Comparison of ENCODE assay signal across 8 cellular contexts in the genomic region with DNA sequence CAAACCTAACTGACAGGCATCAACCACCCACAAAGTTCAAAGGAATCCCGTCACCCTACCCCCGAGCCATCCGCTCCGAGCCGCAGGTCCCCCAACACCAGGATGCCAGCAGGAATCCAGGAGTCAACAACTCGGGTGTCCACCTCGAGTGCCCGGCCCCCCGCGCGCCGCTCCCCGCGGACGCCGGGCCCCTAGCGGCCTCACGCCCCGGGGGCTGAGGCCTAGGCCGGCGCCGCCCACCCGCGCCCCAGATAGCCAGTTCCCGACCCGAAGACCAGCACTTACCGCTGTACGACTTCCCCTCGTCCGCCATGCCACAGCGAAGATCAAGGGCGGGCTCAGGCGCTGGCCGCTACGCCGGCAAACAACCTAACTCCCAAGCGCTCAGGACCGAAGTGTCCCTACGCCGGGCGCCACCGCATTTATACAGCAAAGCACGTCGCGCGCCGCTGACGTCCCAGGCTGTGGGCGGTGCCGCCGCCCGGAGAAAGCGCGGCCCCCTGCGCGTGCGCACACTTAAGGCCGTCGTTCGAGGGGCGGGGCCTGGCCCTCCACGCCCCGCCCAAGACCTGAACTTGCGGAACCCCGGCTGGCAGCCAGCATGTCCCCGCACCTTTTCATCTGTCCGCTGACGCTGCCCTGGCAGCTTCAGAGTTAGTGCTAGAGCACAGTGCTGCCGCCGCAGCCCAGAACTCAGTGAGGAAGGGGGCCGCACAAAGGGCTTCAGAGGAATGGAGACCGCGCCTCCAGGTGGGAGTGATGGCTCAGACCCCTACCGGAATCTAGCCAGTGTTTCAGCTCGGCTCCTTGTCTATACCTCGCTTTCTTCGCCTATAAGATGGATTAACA. TPM values are rescaled to one million over a fixed set of nuclear protein-coding genes. Genes with fewer than 3 reads are reported as not detected.
DNase-seq lines count a peak whose midpoint lies in the region; ATAC-seq, FAIRE-seq and TF ChIP-seq lines count a peak whose summit lies in the region.

Gene NXF1 (minus strand): TSS at position 397 of the 849 bp plus-strand sequence. CDS start 84 bp downstream, at position 313.

- peaks cover 35% of the 10 kb centered on the region for H3K4me1 Mint-ChIP-seq in CD14-positive monocyte
- H3K4me1 Mint-ChIP-seq in activated CD4-positive, alpha-beta T cell treated with anti-CD3 and anti-CD28 coated beads, Interleukin-2, amount 10 ng/mL, durations not matched to agents 7 days and 5 days, result peaks cover 26% of the 10 kb centered on the region

- in situ Hi-C loops in HepG2 (cut with HindIII; ENCODE audit: extremely low pct_ligation_motif_present, low pct_unique_long_range_greater_than_20kb), result no loop called here

- POLR2A ChIA-PET in activated CD4-positive, alpha-beta T cell treated with anti-CD3 and anti-CD28 coated beads, Interleukin-2, amount 10 ng/mL, durations not matched to agents 7 days and 5 days (lab: Charles Lee), result interaction anchor here (0.5 to 1.4 kb wide), 3 partner anchors 36 to 70 kb away, joined by 3 to 7 read pairs (median 6); partner anchors contain the start of gene ZBTB3
- POLR2A ChIA-PET in HepG2 (lab: Yijun Ruan, JAX), result interaction anchor here (0.7 to 5.7 kb wide), 22 partner anchors 8 to 99 kb away, joined by 3 to 53 read pairs (median 6); partner anchors contain the start of genes POLR2G, SLC3A2, STX5 and TAF6L

- peak; percentile 100 for TF ChIP-seq POLR2A in HepG2 (IDR thresholded peaks at IDR 0.05; ENCODE audit: insufficient read depth in 1 of 2, low read depth in 2 of 2, low read length in 2 of 2)

- H3K4me1 ChIP-seq in HepG2 (ENCODE audit: insufficient read depth, low read length), result peaks cover 23% of the 10 kb centered on the region

- peak within 1 kb of the TSS; percentile 84 for H3K9ac ChIP-seq in HepG2 (ENCODE audit: insufficient read depth, low read depth, low read length)

- H3K27me3 Mint-ChIP-seq in CD14-positive monocyte (ENCODE audit: low read depth in 3 of 3), result peaks cover 0 to 3% (median 2%) of the 10 kb centered on the region in 3 donors
- H3K27me3 Mint-ChIP-seq in activated CD4-positive, alpha-beta T cell treated with anti-CD3 and anti-CD28 coated beads, Interleukin-2, amount 10 ng/mL, durations not matched to agents 7 days and 5 days, result no peaks in the 10 kb centered on the region

- H3K27ac Mint-ChIP-seq in CD14-positive monocyte, result peak within 1 kb of the TSS; percentile 95 to 99 (median 98)
- H3K27ac Mint-ChIP-seq in activated CD4-positive, alpha-beta T cell treated with anti-CD3 and anti-CD28 coated beads, Interleukin-2, amount 10 ng/mL, durations not matched to agents 7 days and 5 days, result peak within 1 kb of the TSS; percentile 95

- ATAC-seq in GM19351 (IDR thresholded peaks at IDR 0.05; ENCODE audit: unreplicated experiment) (peak; percentile 81), HG03520 (IDR thresholded peaks at IDR 0.05; ENCODE audit: unreplicated experiment) (peak; percentile 71), HepG2 (peak; percentile 85)

- H3K27me3 ChIP-seq in HepG2 (ENCODE audit: control insufficient read depth in 1 of 2, insufficient read depth in 2 of 2, low read length in 2 of 2), result no peaks in the 10 kb centered on the region; a peak in 1 of 5 replicates

- CTCF ChIA-PET in activated CD4-positive, alpha-beta T cell treated with anti-CD3 and anti-CD28 coated beads, Interleukin-2, amount 10 ng/mL, durations not matched to agents 7 days and 5 days (lab: Charles Lee), result interaction anchor here (0.6 to 2.3 kb wide), 8 partner anchors 11 to 206 kb away, joined by 3 to 17 read pairs (median 4); partner anchors contain the start of genes STX5 and TMEM179B
- CTCF ChIA-PET in HepG2 (lab: Yijun Ruan, JAX; ENCODE audit: low intra/inter-chr PET ratio, low total read pairs), result no interaction called here

- no peak within 1 kb of the TSS for H2AFZ ChIP-seq in HepG2 (ENCODE audit: low read length)

- BruUV-seq in HepG2 (replicated peaks; lab: Mats Ljungman, UMichigan), result no TSS peak

- no peaks in the 10 kb centered on the region; the same call in 1 of the 2 replicates for H4K20me1 ChIP-seq in HepG2 (ENCODE audit: insufficient read depth, low read length)

- TF ChIP-seq RAD21 in HepG2 (CRISPR knock-in tag; IDR thresholded peaks at IDR 0.05), result peak; percentile 66; the same call in 1 of the 2 replicates

- peaks cover 37 to 45% of the 10 kb centered on the region in 2 donors for H3K36me3 Mint-ChIP-seq in CD14-positive monocyte
- peaks cover 33% of the 10 kb centered on the region for H3K36me3 Mint-ChIP-seq in activated CD4-positive, alpha-beta T cell treated with anti-CD3 and anti-CD28 coated beads, Interleukin-2, amount 10 ng/mL, durations not matched to agents 7 days and 5 days (ENCODE audit: low read depth)

- H3K9me3 ChIP-seq in HepG2 (ENCODE audit: low read length), result no peaks in the 10 kb centered on the region

- H3K79me2 ChIP-seq in HepG2 (ENCODE audit: insufficient read depth, low read length), result peaks cover 18% of the 10 kb centered on the region

- TF ChIP-seq CTCF in CD14-positive monocyte (IDR thresholded peaks at IDR 0.05) (no peak), HepG2 (CRISPR knock-in tag; IDR thresholded peaks at IDR 0.05) (no peak; the same call in 1 of the 2 replicates)

- TF ChIP-seq EP300 in HepG2 (IDR thresholded peaks at IDR 0.05; ENCODE audit: low read depth in 2 of 2, low read length in 2 of 2) (no peak), HepG2 (CRISPR knock-in tag; IDR thresholded peaks at IDR 0.05; ENCODE audit: borderline replicate concordance) (peak; percentile 26; the same call in 1 of the 2 replicates)

- H3K36me3 ChIP-seq in HepG2 (replicated peaks in 1 of 2; ENCODE audit: control insufficient read depth in 1 of 2, insufficient read depth in 2 of 2, low read length in 2 of 2), result peaks cover 9 to 26% of the 10 kb centered on the region in 2 experiments; a peak in 4 of 5 replicates

- peak within 1 kb of the TSS; percentile 97 to 98 for H3K4me3 Mint-ChIP-seq in CD14-positive monocyte
- H3K4me3 Mint-ChIP-seq in activated CD4-positive, alpha-beta T cell treated with anti-CD3 and anti-CD28 coated beads, Interleukin-2, amount 10 ng/mL, durations not matched to agents 7 days and 5 days, result peak within 1 kb of the TSS; percentile 95

- peak; percentile 96 for DNase-seq in CD14-positive monocyte (ENCODE audit: low spot score)
- DNase-seq in NCI-H69 (lab: John Stamatoyannopoulos, UW), result peak; percentile 97
- DNase-seq in activated CD4-positive, alpha-beta T cell treated with anti-CD3 and anti-CD28 coated beads, Interleukin-2, amount 10 ng/mL, durations not matched to agents 7 days and 5 days, result peak; percentile 93
- DNase-seq in dedifferentiated amniotic fluid mesenchymal stem cell (ENCODE audit: extremely low spot score), result peak; percentile 80
- peak; percentile 85 for DNase-seq in HepG2 (ENCODE audit: low spot score)
- DNase-seq in stimulated activated CD4-positive, alpha-beta T cell treated with anti-CD3 and anti-CD28 coated beads, Interleukin-2, amount 100 ng/mL, for 48 hours, result peak; percentile 97 to 99

- no peaks in the 10 kb centered on the region for H3K9me3 Mint-ChIP-seq in CD14-positive monocyte
- no peaks in the 10 kb centered on the region for H3K9me3 Mint-ChIP-seq in activated CD4-positive, alpha-beta T cell treated with anti-CD3 and anti-CD28 coated beads, Interleukin-2, amount 10 ng/mL, durations not matched to agents 7 days and 5 days

- H3K4me2 ChIP-seq in HepG2 (ENCODE audit: low read depth, low read length), result peak within 1 kb of the TSS; percentile 90

- intact Hi-C loops in CD14-positive monocyte (cut with micrococcal nuclease) (loop anchor here in 1 of 2 donors (2.0 kb wide), 1 partner anchor 28 kb away; the partner anchor contains the start of genes STX5 and TEX54), HepG2 (cut with micrococcal nuclease; ENCODE audit: unreplicated experiment) (loop anchor here (1.0 to 2.0 kb wide), 2 partner anchors 18 to 26 kb away; partner anchors contain the start of gene TMEM179B)

- 15% methylated on average over 22 of the region's 77 CpGs for WGBS in HepG2 (ENCODE audit: low lambda C conversion rate)

- H3K4me3 ChIP-seq in HepG2 (replicated peaks in 1 of 3; ENCODE audit: insufficient read depth in 1 of 3, low read depth in 2 of 3, low read length in 3 of 3), result peak within 1 kb of the TSS; percentile 86 to 97 (median 92)

- H3K27ac ChIP-seq in HepG2 (ENCODE audit: extremely low read length, insufficient read depth, low read length), result peak within 1 kb of the TSS; percentile 58

- FAIRE-seq in HepG2 (lab: Jason Lieb, UNC), result peak; percentile 54

TF ChIP-seq in HepG2, 621 proteins besides CTCF, POLR2A, EP300 and RAD21 (continues in another document):
- TF ChIP-seq ZNF614 (CRISPR knock-in tag; IDR thresholded peaks at IDR 0.05; ENCODE audit: borderline replicate concordance) (peak; percentile 91), TARDBP (CRISPR knock-in tag; IDR thresholded peaks at IDR 0.05) (peak; percentile 52; the same call in 1 of the 2 replicates), ZNF20 (CRISPR knock-in tag; IDR thresholded peaks at IDR 0.05) (no peak), HDAC1 (CRISPR knock-in tag; IDR thresholded peaks at IDR 0.05) (peak; percentile 90)

RNA-seq across cellular contexts. Expression of gene NXF1, which starts in this region (rescaled TPM):
- polyA plus RNA-seq in CD14-positive monocyte, result 10 to 100 TPM; 50.1 to 70.6 TPM
- total RNA-seq in activated CD4-positive, alpha-beta T cell treated with anti-CD3 and anti-CD28 coated beads, Interleukin-2, amount 10 ng/mL, durations not matched to agents 7 days and 5 days, result 100 to 1,000 TPM; 110 to 121 TPM
- total RNA-seq in HepG2 (2016; rRNA removed; fragmentation: Illumina TruSeq; extraction: Trizol), result 26.2 and 30.9 TPM in 2 replicates
- 6.3 and 6.4 TPM in 2 replicates for total RNA-seq in HepG2 (2016; cell fraction: cytosol; rRNA removed; fragmentation: Illumina TruSeq; extraction: Trizol; ENCODE audit: low read depth)
- total RNA-seq in HepG2 (2016; cell fraction: insoluble cytoplasmic fraction; rRNA removed; fragmentation: Illumina TruSeq; extraction: Trizol), result 26.3 and 28.4 TPM in 2 replicates
- total RNA-seq in HepG2 (2016; cell fraction: membrane; rRNA removed; fragmentation: Illumina TruSeq; extraction: Trizol), result 7.6 and 10.4 TPM in 2 replicates
- total RNA-seq in HepG2 (2016; cell fraction: nucleus; rRNA removed; fragmentation: Illumina TruSeq; extraction: Trizol), result 34.7 and 37.1 TPM in 2 replicates
- polyA plus RNA-seq in HepG2 (2011; rRNA removed), result 30.4 and 39.7 TPM in 2 replicates
- 18.7 and 20.6 TPM in 2 replicates for polyA plus RNA-seq in HepG2 (2011; cell fraction: cytosol; rRNA removed)
- polyA plus RNA-seq in HepG2 (2011; cell fraction: nucleus; rRNA removed), result 353 and 401 TPM in 2 replicates
- 36.2 and 63.4 TPM in 2 replicates for polyA plus RNA-seq in HepG2 (2012)
- 5.1 and 5.2 TPM in 2 replicates for polyA plus RNA-seq in HepG2 (2016; cell fraction: cytosol; fragmentation: Illumina TruSeq; extraction: Trizol; ENCODE audit: low read depth)
- 49.2 and 51.6 TPM in 2 replicates for polyA plus RNA-seq in HepG2 (2016; cell fraction: insoluble cytoplasmic fraction; fragmentation: Illumina TruSeq; extraction: Trizol; ENCODE audit: low read depth)
- polyA plus RNA-seq in HepG2 (2016; cell fraction: membrane; fragmentation: Illumina TruSeq; extraction: Trizol; ENCODE audit: low read depth), result 10.3 and 10.6 TPM in 2 replicates
- polyA plus RNA-seq in HepG2 (2016; cell fraction: nucleus; fragmentation: Illumina TruSeq; extraction: Trizol; ENCODE audit: insufficient read depth, low read depth), result 134 and 143 TPM in 2 replicates
- polyA minus RNA-seq in HepG2 (2011; rRNA and poly(A)+ RNA removed; ENCODE audit: low replicate concordance), result 24.4 and 74.3 TPM in 2 replicates
- polyA minus RNA-seq in HepG2 (2011; cell fraction: cytosol; rRNA and poly(A)+ RNA removed), result 11.6 and 13.2 TPM in 2 replicates
- polyA minus RNA-seq in HepG2 (2011; cell fraction: nucleus; rRNA and poly(A)+ RNA removed), result 56.4 and 77.8 TPM in 2 replicates

Comparison
In these comparisons a context has a peak if more than half of its experiments do, and no peak if none do; other contexts are left out.
1. Peak in every context shown above with its lines: DNase-seq, ATAC-seq, H3K4me3 ChIP-seq and H3K27ac ChIP-seq.